1 cellular context compared by ENCODE assay signal in genomic region chr20:36951198-36951976, GRCh38.
TF ChIP-seq lines count a peak whose summit lies in the region.

Gene SAMHD1 (minus strand): TSS chr20:36951708. CDS start chr20:36951643, 65 bp downstream.

TF ChIP-seq in HepG2, 621 proteins besides CTCF, POLR2A, EP300 and RAD21 (continued from another document and continues in another):
- TF ChIP-seq ZNF407 (CRISPR knock-in tag; IDR thresholded peaks at IDR 0.05; ENCODE audit: not compliant biosample characterization) = peak; percentile 98
- peak; percentile 35; the same call in 1 of the 2 replicates for TF ChIP-seq POGK (CRISPR knock-in tag; conservative IDR thresholded peaks at IDR 0.05)
- no peak; the same call in none of the 2 replicates for TF ChIP-seq ZNF124 (CRISPR knock-in tag; IDR thresholded peaks at IDR 0.05)
- peak; percentile 81; the same call in 1 of the 2 replicates for TF ChIP-seq KIAA2018 (CRISPR knock-in tag; IDR thresholded peaks at IDR 0.05; ENCODE audit: borderline replicate concordance)
- peak; percentile 90; the same call in 1 of the 2 replicates for TF ChIP-seq NFKB2 (CRISPR knock-in tag; IDR thresholded peaks at IDR 0.05; ENCODE audit: borderline replicate concordance)
- no peak for TF ChIP-seq ZNF703 (CRISPR knock-in tag; IDR thresholded peaks at IDR 0.05; ENCODE audit: borderline replicate concordance)
- peak; percentile 85; the same call in 1 of the 2 replicates for TF ChIP-seq MYNN (CRISPR knock-in tag; IDR thresholded peaks at IDR 0.05; ENCODE audit: low read depth)
- peak; percentile 65; the same call in 1 of the 2 replicates for TF ChIP-seq ZNF782 (CRISPR knock-in tag; IDR thresholded peaks at IDR 0.05; ENCODE audit: borderline replicate concordance)
- peak; percentile 88 for TF ChIP-seq ZNF766 (CRISPR knock-in tag; IDR thresholded peaks at IDR 0.05; ENCODE audit: borderline replicate concordance)
- peak; percentile 76; the same call in 1 of the 2 replicates for TF ChIP-seq ZSCAN12 (CRISPR knock-in tag; IDR thresholded peaks at IDR 0.05)
- TF ChIP-seq PHF21A (CRISPR knock-in tag; IDR thresholded peaks at IDR 0.05) = peak; percentile 70
- no peak for TF ChIP-seq RORA (CRISPR knock-in tag; IDR thresholded peaks at IDR 0.05)
- peak; percentile 64 for TF ChIP-seq HINFP (CRISPR knock-in tag; IDR thresholded peaks at IDR 0.05; ENCODE audit: low read depth)
- peak; percentile 77 for TF ChIP-seq IKZF5 (CRISPR knock-in tag; IDR thresholded peaks at IDR 0.05)
- peak; percentile 91; the same call in 1 of the 2 replicates for TF ChIP-seq ZNF563 (CRISPR knock-in tag; IDR thresholded peaks at IDR 0.05)
- peak; percentile 15; the same call in 1 of the 2 replicates for TF ChIP-seq KLF9 (CRISPR knock-in tag; IDR thresholded peaks at IDR 0.05; ENCODE audit: low read depth)
- TF ChIP-seq JUNB (CRISPR knock-in tag; IDR thresholded peaks at IDR 0.05; ENCODE audit: borderline replicate concordance) = no peak
- no peak for TF ChIP-seq NFIC (IDR thresholded peaks at IDR 0.05; ENCODE audit: low read length)
- peak; percentile 84 for TF ChIP-seq ZC3H13 (CRISPR knock-in tag; IDR thresholded peaks at IDR 0.05)
- TF ChIP-seq EHMT2 (IDR thresholded peaks at IDR 0.05; ENCODE audit: borderline replicate concordance, low read depth, low read length) = no peak
- TF ChIP-seq HNF4A (CRISPR knock-in tag; IDR thresholded peaks at IDR 0.05) = peak; percentile 26
- peak; percentile 92 for TF ChIP-seq DRAP1 (CRISPR knock-in tag; IDR thresholded peaks at IDR 0.05)
- no peak for TF ChIP-seq SMARCC2 (IDR thresholded peaks at IDR 0.05)
- TF ChIP-seq RBFOX2 (IDR thresholded peaks at IDR 0.05; ENCODE audit: low read depth, low read length) = peak; percentile 90
- TF ChIP-seq TEAD3 (CRISPR knock-in tag; optimal IDR thresholded peaks at IDR 0.05; ENCODE audit: borderline replicate concordance) = peak; percentile 39
- no peak for TF ChIP-seq ZSCAN25 (CRISPR knock-in tag; IDR thresholded peaks at IDR 0.05)
- peak; percentile 94 for TF ChIP-seq SRSF1 (optimal IDR thresholded peaks at IDR 0.05; ENCODE audit: low read depth, low read length)
- TF ChIP-seq NR0B2 (CRISPR knock-in tag; IDR thresholded peaks at IDR 0.05) = no peak; the same call in 1 of the 2 replicates
- TF ChIP-seq MXD1 (CRISPR knock-in tag; IDR thresholded peaks at IDR 0.05) = peak; percentile 90
- TF ChIP-seq ELF3 (CRISPR knock-in tag; IDR thresholded peaks at IDR 0.05) = peak; percentile 42; the same call in 1 of the 2 replicates
- TF ChIP-seq ZNF740 (CRISPR knock-in tag; IDR thresholded peaks at IDR 0.05) = peak; percentile 81; the same call in 1 of the 2 replicates
- no peak for TF ChIP-seq EEA1 (CRISPR knock-in tag; IDR thresholded peaks at IDR 0.05; ENCODE audit: borderline replicate concordance)
- peak; percentile 25; the same call in 1 of the 2 replicates for TF ChIP-seq LBX2 (CRISPR knock-in tag; IDR thresholded peaks at IDR 0.05; ENCODE audit: borderline replicate concordance)
